In genomic region chr4:122732329-122733026, GRCh38 we compare ENCODE assay signal across 8 cellular contexts. TPM values are rescaled to one million over a fixed set of nuclear protein-coding genes. Genes with fewer than 3 reads are reported as not detected.
DNase-seq lines count a peak whose midpoint lies in the region; ATAC-seq and TF ChIP-seq lines count a peak whose summit lies in the region.

Gene BBS12, plus strand, starts transcription at chr4:122732704. Its CDS starts 9,189 bp downstream, at chr4:122741893.

- H3F3A ChIP-seq in MM.1S (ENCODE audit: insufficient read depth, low read length) = peaks cover 5% of the 10 kb centered on the region

- peaks cover 28% of the 10 kb centered on the region for H3K36me3 Mint-ChIP-seq in nephron progenitor cell (ENCODE audit: low read depth)
- peaks cover 6% of the 10 kb centered on the region for H3K36me3 Mint-ChIP-seq in stimulated activated naive CD8-positive, alpha-beta T cell treated with anti-CD3 and anti-CD28 coated beads, Interleukin-15, Interleukin-2, amounts not matched to agents 100 ng/mL and 50 ng/mL, for 24 hours (ENCODE audit: low read depth)

- TF ChIP-seq POLR2A in HCT116 (IDR thresholded peaks at IDR 0.05; ENCODE audit: borderline replicate concordance, extremely low read depth, insufficient read depth, insufficient read length) = no peak

- H3K9me2 ChIP-seq in HCT116 (ENCODE audit: insufficient read depth) = no peaks in the 10 kb centered on the region
- H3K9me2 ChIP-seq in MM.1S (replicated peaks; ENCODE audit: insufficient read depth, low read length) = no peaks in the 10 kb centered on the region

- H3K4me3 ChIP-seq in HCT116 (replicated peaks in 1 of 2; ENCODE audit: low read depth in 1 of 2, low read length in 2 of 2) (peak within 1 kb of the TSS; percentile 78 to 83), MM.1S (ENCODE audit: low read length) (peak within 1 kb of the TSS; percentile 75), fibroblast of villous mesenchyme (ENCODE audit: low read depth, low read length) (peak within 1 kb of the TSS; percentile 86)

- H3K27ac Mint-ChIP-seq in nephron progenitor cell = peak within 1 kb of the TSS; percentile 99
- H3K27ac Mint-ChIP-seq in stimulated activated naive CD8-positive, alpha-beta T cell treated with anti-CD3 and anti-CD28 coated beads, Interleukin-15, Interleukin-2, amounts not matched to agents 100 ng/mL and 50 ng/mL, for 24 hours = peak within 1 kb of the TSS; percentile 92

- H3K27ac ChIP-seq in HCT116 (ENCODE audit: low read depth, low read length) = peak within 1 kb of the TSS; percentile 49
- H3K27ac ChIP-seq in MM.1S (ENCODE audit: low read length) = peak within 1 kb of the TSS; percentile 60; the same call in 1 of the 2 replicates

- H2AFZ ChIP-seq in HCT116 (ENCODE audit: low read depth, low read length, poor library complexity, severe bottlenecking) (peak within 1 kb of the TSS; percentile 72), MM.1S (ENCODE audit: low read length) (peak within 1 kb of the TSS; percentile 96)

- H3K9ac ChIP-seq in HCT116 (ENCODE audit: low read length) = peak within 1 kb of the TSS; percentile 70
- peak within 1 kb of the TSS; percentile 62; the same call in 1 of the 2 replicates for H3K9ac ChIP-seq in MM.1S (ENCODE audit: low read length)

- RAD21 ChIA-PET in HCT116 (lab: Charles Lee; ENCODE audit: low non-redundant PET in 1 of 2, low total read pairs in 2 of 2, uncharacterized antibody in 2 of 2, unreplicated experiment in 2 of 2) = interaction anchor here in 1 of 2 experiments (0.9 to 1.5 kb wide), 2 partner anchors 15 to 182 kb away, joined by 3 to 5 read pairs; no protein-coding TSS in a partner anchor

- H3K79me2 ChIP-seq in HCT116 (ENCODE audit: insufficient read depth, low read length) = no peaks in the 10 kb centered on the region
- H3K79me2 ChIP-seq in MM.1S (ENCODE audit: low read length) = no peaks in the 10 kb centered on the region

- DNase-seq in GDM1 (lab: John Stamatoyannopoulos, UW) = peak; percentile 97
- peak; percentile 98 for DNase-seq in HCT116 (ENCODE audit: low read depth, low spot score)
- DNase-seq in MM.1S = peak; percentile 99
- peak; percentile 72 for DNase-seq in SHP77 treated with DMSO at 0.1 percent for 48 hours (lab: John Stamatoyannopoulos, UW)
- DNase-seq in activated gamma-delta T cell treated with Interleukin-2 at 50 U/mL for 16 hours = peak; percentile 99
- peak; percentile 100 for DNase-seq in fibroblast of villous mesenchyme (ENCODE audit: low read depth)
- peak; percentile 99 for DNase-seq in nephron progenitor cell

- peaks cover 34% of the 10 kb centered on the region for H3K4me1 Mint-ChIP-seq in nephron progenitor cell
- H3K4me1 Mint-ChIP-seq in stimulated activated naive CD8-positive, alpha-beta T cell treated with anti-CD3 and anti-CD28 coated beads, Interleukin-15, Interleukin-2, amounts not matched to agents 100 ng/mL and 50 ng/mL, for 24 hours (ENCODE audit: low read depth) = peaks cover 16% of the 10 kb centered on the region

- peak in 1 of 3 experiments; percentile 38; a peak in 2 of 6 replicates for TF ChIP-seq CTCF in HCT116 (IDR thresholded peaks at IDR 0.05 in 2 of 3, conservative IDR thresholded peaks at IDR 0.05 in 1 of 3; ENCODE audit: borderline replicate concordance in 1 of 3, insufficient read depth in 1 of 3, low read depth in 2 of 3, low read length in 2 of 3)
- TF ChIP-seq CTCF in MM.1S (IDR thresholded peaks at IDR 0.05; ENCODE audit: low read length) = peak; percentile 54
- TF ChIP-seq CTCF in fibroblast of villous mesenchyme (IDR thresholded peaks at IDR 0.05; ENCODE audit: insufficient read depth, low read depth, low read length) = peak; percentile 43
- no peak for TF ChIP-seq CTCF in nephron progenitor cell (IDR thresholded peaks at IDR 0.05)

- peak within 1 kb of the TSS; percentile 94 for H3K4me3 Mint-ChIP-seq in nephron progenitor cell
- peak within 1 kb of the TSS; percentile 94 for H3K4me3 Mint-ChIP-seq in stimulated activated naive CD8-positive, alpha-beta T cell treated with anti-CD3 and anti-CD28 coated beads, Interleukin-15, Interleukin-2, amounts not matched to agents 100 ng/mL and 50 ng/mL, for 24 hours

- H3K9me3 Mint-ChIP-seq in nephron progenitor cell = peaks cover 17% of the 10 kb centered on the region
- H3K9me3 Mint-ChIP-seq in stimulated activated naive CD8-positive, alpha-beta T cell treated with anti-CD3 and anti-CD28 coated beads, Interleukin-15, Interleukin-2, amounts not matched to agents 100 ng/mL and 50 ng/mL, for 24 hours = no peaks in the 10 kb centered on the region

- no peaks in the 10 kb centered on the region for H4K20me1 ChIP-seq in HCT116 (ENCODE audit: insufficient read depth)
- no peaks in the 10 kb centered on the region for H4K20me1 ChIP-seq in MM.1S (ENCODE audit: insufficient read depth, low read length)

- ATAC-seq in HCT116 = peak; percentile 97

- POLR2A ChIA-PET in HCT116 (lab: Charles Lee) = interaction anchor here (0.5 to 1.3 kb wide), 3 partner anchors 9 to 190 kb away, joined by 3 to 5 read pairs (median 3); partner anchors contain the start of gene NUDT6

- peak within 1 kb of the TSS; percentile 90 for H3K4me2 ChIP-seq in HCT116 (ENCODE audit: low read length)
- H3K4me2 ChIP-seq in MM.1S (ENCODE audit: low read depth, low read length) = peak within 1 kb of the TSS; percentile 79

- H3K27me3 Mint-ChIP-seq in nephron progenitor cell (ENCODE audit: low read depth, poor library complexity) = peaks cover 2% of the 10 kb centered on the region
- H3K27me3 Mint-ChIP-seq in stimulated activated naive CD8-positive, alpha-beta T cell treated with anti-CD3 and anti-CD28 coated beads, Interleukin-15, Interleukin-2, amounts not matched to agents 100 ng/mL and 50 ng/mL, for 24 hours = no peaks in the 10 kb centered on the region

- H3K36me3 ChIP-seq in HCT116 (ENCODE audit: control insufficient read depth in 1 of 2, insufficient read depth in 2 of 2, low read length in 2 of 2) (no peaks in the 10 kb centered on the region), MM.1S (replicated peaks; ENCODE audit: insufficient read depth, low read length) (no peaks in the 10 kb centered on the region)

- no peaks in the 10 kb centered on the region for H3K27me3 ChIP-seq in HCT116 (ENCODE audit: insufficient read depth, low read length)
- no peaks in the 10 kb centered on the region for H3K27me3 ChIP-seq in MM.1S (replicated peaks; ENCODE audit: insufficient read depth, low read length)

- intact Hi-C loops in HCT116 (cut with micrococcal nuclease) = no loop called here

- TF ChIP-seq RAD21 in HCT116 (IDR thresholded peaks at IDR 0.05; ENCODE audit: low read depth) = peak; percentile 43; the same call in 1 of the 2 replicates

- no peaks in the 10 kb centered on the region for H3K9me3 ChIP-seq in HCT116 (ENCODE audit: control insufficient read depth in 1 of 2, insufficient read depth in 1 of 2, low read depth in 1 of 2, low read length in 2 of 2)
- H3K9me3 ChIP-seq in MM.1S (replicated peaks; ENCODE audit: insufficient read depth, low read length) = no peaks in the 10 kb centered on the region

- H3K4me1 ChIP-seq in HCT116 (ENCODE audit: control insufficient read depth in 1 of 2, insufficient read depth in 2 of 2, low read length in 2 of 2) (peaks cover 4 to 13% of the 10 kb centered on the region in 2 experiments; a peak in 2 of 4 replicates), MM.1S (ENCODE audit: low read length) (peaks cover 10% of the 10 kb centered on the region; the same call in 1 of the 2 replicates)

- CTCF ChIA-PET in HCT116 (lab: Charles Lee) = interaction anchor here (1.1 to 3.2 kb wide), 9 partner anchors 9 to 198 kb away, joined by 3 to 24 read pairs (median 4); no protein-coding TSS in a partner anchor

- BruUV-seq in HCT116 (replicated peaks; lab: Mats Ljungman, UMichigan) = no TSS peak

TF ChIP-seq in HCT116, 20 proteins besides CTCF, POLR2A, EP300 and RAD21 (continues in another document):
- TF ChIP-seq ZNF274 (IDR thresholded peaks at IDR 0.05; ENCODE audit: low read depth, low read length) (no peak), SIN3A (IDR thresholded peaks at IDR 0.05; ENCODE audit: low read depth) (no peak), EZH2 (IDR thresholded peaks at IDR 0.05) (no peak), YY1 (IDR thresholded peaks at IDR 0.05; ENCODE audit: extremely low read depth, insufficient replicate concordance, low read depth, low read length) (peak; percentile 14), CBX3 (IDR thresholded peaks at IDR 0.05; ENCODE audit: low read depth) (no peak), CEBPB (IDR thresholded peaks at IDR 0.05; ENCODE audit: low read depth) (no peak), JUND (IDR thresholded peaks at IDR 0.05) (no peak), SP1 (IDR thresholded peaks at IDR 0.05; ENCODE audit: low read depth) (peak; percentile 96), EGR1 (IDR thresholded peaks at IDR 0.05; ENCODE audit: low read depth) (no peak), EZH2phosphoT487 (IDR thresholded peaks at IDR 0.05; ENCODE audit: borderline replicate concordance) (no peak), TCF7L2 (IDR thresholded peaks at IDR 0.05; ENCODE audit: borderline replicate concordance, extremely low read depth, insufficient read depth, insufficient read length) (no peak), ELF1 (IDR thresholded peaks at IDR 0.05; ENCODE audit: borderline replicate concordance, low read depth) (no peak)
- TF ChIP-seq, protein P1, sequence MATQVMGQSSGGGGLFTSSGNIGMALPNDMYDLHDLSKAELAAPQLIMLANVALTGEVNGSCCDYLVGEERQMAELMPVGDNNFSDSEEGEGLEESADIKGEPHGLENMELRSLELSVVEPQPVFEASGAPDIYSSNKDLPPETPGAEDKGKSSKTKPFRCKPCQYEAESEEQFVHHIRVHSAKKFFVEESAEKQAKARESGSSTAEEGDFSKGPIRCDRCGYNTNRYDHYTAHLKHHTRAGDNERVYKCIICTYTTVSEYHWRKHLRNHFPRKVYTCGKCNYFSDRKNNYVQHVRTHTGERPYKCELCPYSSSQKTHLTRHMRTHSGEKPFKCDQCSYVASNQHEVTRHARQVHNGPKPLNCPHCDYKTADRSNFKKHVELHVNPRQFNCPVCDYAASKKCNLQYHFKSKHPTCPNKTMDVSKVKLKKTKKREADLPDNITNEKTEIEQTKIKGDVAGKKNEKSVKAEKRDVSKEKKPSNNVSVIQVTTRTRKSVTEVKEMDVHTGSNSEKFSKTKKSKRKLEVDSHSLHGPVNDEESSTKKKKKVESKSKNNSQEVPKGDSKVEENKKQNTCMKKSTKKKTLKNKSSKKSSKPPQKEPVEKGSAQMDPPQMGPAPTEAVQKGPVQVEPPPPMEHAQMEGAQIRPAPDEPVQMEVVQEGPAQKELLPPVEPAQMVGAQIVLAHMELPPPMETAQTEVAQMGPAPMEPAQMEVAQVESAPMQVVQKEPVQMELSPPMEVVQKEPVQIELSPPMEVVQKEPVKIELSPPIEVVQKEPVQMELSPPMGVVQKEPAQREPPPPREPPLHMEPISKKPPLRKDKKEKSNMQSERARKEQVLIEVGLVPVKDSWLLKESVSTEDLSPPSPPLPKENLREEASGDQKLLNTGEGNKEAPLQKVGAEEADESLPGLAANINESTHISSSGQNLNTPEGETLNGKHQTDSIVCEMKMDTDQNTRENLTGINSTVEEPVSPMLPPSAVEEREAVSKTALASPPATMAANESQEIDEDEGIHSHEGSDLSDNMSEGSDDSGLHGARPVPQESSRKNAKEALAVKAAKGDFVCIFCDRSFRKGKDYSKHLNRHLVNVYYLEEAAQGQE (IDR thresholded peaks at IDR 0.05; ENCODE audit: low read depth) = no peak

RNA-seq across cellular contexts. Expression of gene BBS12, which starts in this region (rescaled TPM):
- total RNA-seq in HCT116 (2021; ENCODE audit: unreplicated experiment) (2.1 TPM), fibroblast of villous mesenchyme (3.9 and 4.7 TPM in 2 replicates)
- 0.92 and 1.4 TPM in 2 replicates for polyA plus RNA-seq in HCT116 (2012)

Comparison
In these comparisons a context has a peak if more than half of its experiments do, and no peak if none do; other contexts are left out.
1. Peak in every context shown above with its lines: DNase-seq, ATAC-seq, H3K4me3 ChIP-seq and H3K27ac ChIP-seq.